14 cellular contexts compared by ENCODE assay signal in the genomic region with DNA sequence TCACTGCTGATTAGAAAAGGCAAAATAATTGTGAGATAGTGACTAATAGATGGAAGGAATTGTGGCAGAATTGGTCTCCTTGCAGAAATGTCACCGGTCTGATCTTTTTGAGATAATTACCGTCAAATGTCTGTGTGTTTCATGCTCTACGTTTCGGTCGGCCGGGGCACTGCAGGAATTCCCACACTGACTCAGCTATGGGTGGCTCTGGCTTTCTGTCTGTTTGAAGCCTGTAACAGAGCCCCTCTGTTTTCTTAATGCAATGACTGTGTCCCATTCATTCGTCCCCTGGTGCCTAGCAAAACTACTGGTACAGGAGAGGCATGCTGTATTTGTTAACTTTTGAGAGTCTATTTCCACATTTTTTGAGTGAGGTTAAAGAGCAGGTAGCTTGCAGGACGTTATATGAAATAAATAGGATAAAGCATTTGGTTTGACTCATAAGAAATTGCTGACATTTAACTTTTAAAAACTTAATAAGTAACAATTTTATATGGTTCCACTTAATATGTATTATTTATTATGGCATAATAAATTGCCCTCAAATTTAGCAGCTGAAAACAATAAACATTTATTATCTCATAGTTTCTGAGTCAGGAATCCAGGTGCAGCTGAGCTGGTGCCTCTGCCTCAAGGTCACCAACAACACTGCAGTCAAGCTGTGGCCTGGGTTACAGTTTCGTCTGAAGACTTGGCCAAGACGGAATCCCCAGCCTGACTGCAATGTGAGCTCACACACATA.
"Had no signal": no experiment of that assay in that cellular context is flagged by ENCODE, and none has a peak within 500 bp of the region (broad histone marks: within the 10 kb centered on the region; RNA-seq: fewer than 3 reads in every experiment).

No MANE protein-coding gene starts in this region.

- H3K27me3 ChIP-seq: transverse colon had no signal

- ATAC-seq: activated T-helper 17 cell treated with anti-CD3 and anti-CD28 coated beads, Interleukin-2, amount 50 U/mL, for 72 hours; left cardiac atrium; lower lobe of right lung; stimulated activated memory B cell treated with anti-CD40 and anti-IgM and Interleukin-4, amounts not matched to agents 10 μg/mL and 1 μg/mL and 100 μg/mL, for 72 hours had no signal

- DNase-seq: activated CD4-positive, alpha-beta T cell treated with anti-CD3 and anti-CD28 coated beads, Interleukin-2, amount 50 U/mL, for 1 hour; activated naive CD4-positive, alpha-beta T cell treated with anti-CD3 and anti-CD28 coated beads, Interleukin-2, amount 10 ng/mL, durations not matched to agents 7 days and 5 days; activated T-cell treated with anti-CD3 and anti-CD28 coated beads for 4 hours; cortex of kidney; effector CD4-positive, alpha-beta T cell; esophagus squamous epithelium; left cardiac atrium; lower lobe of right lung; naive B cell; stimulated activated CD4-positive, alpha-beta T cell treated with anti-CD3 and anti-CD28 coated beads, Interleukin-2, amount 100 ng/mL, for 48 hours; transverse colon had no signal

- H3K27ac Mint-ChIP-seq: activated naive CD4-positive, alpha-beta T cell treated with anti-CD3 and anti-CD28 coated beads, Interleukin-2, amount 10 ng/mL, durations not matched to agents 7 days and 5 days; activated T-helper 17 cell treated with anti-CD3 and anti-CD28 coated beads, Interleukin-2, amount 50 U/mL, for 72 hours; naive B cell; stimulated activated memory B cell treated with anti-CD40 and anti-IgM and Interleukin-4, amounts not matched to agents 10 μg/mL and 1 μg/mL and 100 μg/mL, for 72 hours had no signal

- H3K9me3 Mint-ChIP-seq: activated naive CD4-positive, alpha-beta T cell treated with anti-CD3 and anti-CD28 coated beads, Interleukin-2, amount 10 ng/mL, durations not matched to agents 7 days and 5 days; activated T-helper 17 cell treated with anti-CD3 and anti-CD28 coated beads, Interleukin-2, amount 50 U/mL, for 72 hours; stimulated activated memory B cell treated with anti-CD40 and anti-IgM and Interleukin-4, amounts not matched to agents 10 μg/mL and 1 μg/mL and 100 μg/mL, for 72 hours had no signal

- H3K4me3 ChIP-seq: esophagus squamous epithelium, lower lobe of right lung, transverse colon had no signal

- H3K36me3 Mint-ChIP-seq: activated naive CD4-positive, alpha-beta T cell treated with anti-CD3 and anti-CD28 coated beads, Interleukin-2, amount 10 ng/mL, durations not matched to agents 7 days and 5 days; brain; naive B cell; stimulated activated memory B cell treated with anti-CD40 and anti-IgM and Interleukin-4, amounts not matched to agents 10 μg/mL and 1 μg/mL and 100 μg/mL, for 72 hours had no signal

- H3K36me3 ChIP-seq: esophagus squamous epithelium, lower lobe of right lung, transverse colon had no signal

- H3K4me3 Mint-ChIP-seq: activated naive CD4-positive, alpha-beta T cell treated with anti-CD3 and anti-CD28 coated beads, Interleukin-2, amount 10 ng/mL, durations not matched to agents 7 days and 5 days; activated T-helper 17 cell treated with anti-CD3 and anti-CD28 coated beads, Interleukin-2, amount 50 U/mL, for 72 hours; brain; naive B cell; stimulated activated memory B cell treated with anti-CD40 and anti-IgM and Interleukin-4, amounts not matched to agents 10 μg/mL and 1 μg/mL and 100 μg/mL, for 72 hours had no signal

- H3K4me1 Mint-ChIP-seq: activated naive CD4-positive, alpha-beta T cell treated with anti-CD3 and anti-CD28 coated beads, Interleukin-2, amount 10 ng/mL, durations not matched to agents 7 days and 5 days; activated T-helper 17 cell treated with anti-CD3 and anti-CD28 coated beads, Interleukin-2, amount 50 U/mL, for 72 hours; naive B cell; stimulated activated memory B cell treated with anti-CD40 and anti-IgM and Interleukin-4, amounts not matched to agents 10 μg/mL and 1 μg/mL and 100 μg/mL, for 72 hours had no signal
